In the genomic region with DNA sequence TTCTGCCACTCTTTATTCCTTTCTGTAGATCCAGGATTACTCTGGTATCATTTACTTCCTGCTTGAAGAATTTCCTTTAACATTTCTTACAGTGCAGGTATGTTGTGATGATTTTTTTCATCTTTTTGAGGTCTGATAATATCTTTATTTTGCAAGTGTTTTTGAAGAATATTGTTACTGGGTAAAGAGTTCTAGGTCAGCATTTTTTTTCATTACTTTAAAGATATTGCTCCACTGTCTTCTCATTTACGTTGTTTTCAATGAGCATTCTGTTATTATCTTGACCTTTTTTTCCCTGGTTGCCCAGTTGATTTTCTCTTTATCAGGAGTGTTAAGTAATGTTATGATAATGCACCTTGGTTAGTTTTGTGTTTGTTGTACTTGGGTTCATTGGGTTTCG, we compare ENCODE assay signal across 31 cellular contexts. TPM values are rescaled to one million over a fixed set of nuclear protein-coding genes. Genes with fewer than 3 reads are reported as not detected.
"Had no signal": no experiment of that assay in that cellular context is flagged by ENCODE, and none has a peak within 500 bp of the region (broad histone marks: within the 10 kb centered on the region; RNA-seq: fewer than 3 reads in every experiment).

No MANE protein-coding gene starts in this region.

- H3K36me3 ChIP-seq: colonic mucosa, esophagus squamous epithelium, gastrocnemius medialis, heart right ventricle, left lung, lower lobe of right lung had no signal

- H3K4me3 ChIP-seq: colonic mucosa, esophagus squamous epithelium, gastrocnemius medialis, heart right ventricle, left lung, lower lobe of right lung, mucosa of descending colon had no signal

- FAIRE-seq: endometrium, islet of Langerhans, keratinocyte had no signal

- H3K27me3 ChIP-seq: colonic mucosa, esophagus squamous epithelium, gastrocnemius medialis, heart right ventricle, left lung had no signal

- H3K27ac ChIP-seq: colonic mucosa, epithelial cell of prostate, esophagus squamous epithelium, gastrocnemius medialis, heart right ventricle, left lung, lower lobe of right lung had no signal

- DNase-seq: colonic mucosa; cortex of kidney; effector CD8-positive, alpha-beta T cell; effector memory CD8-positive, alpha-beta T cell; endodermal cell; erythroblast; esophagus squamous epithelium; foreskin melanocyte; gastrocnemius medialis; glutamatergic neuron; head of caudate nucleus; heart right ventricle; hippocampal formation; left cardiac atrium; left lung; left ventricle myocardium superior; lower lobe of right lung; mucosa of descending colon had no signal

- H3K4me1 ChIP-seq: colonic mucosa, left lung, lower lobe of right lung had no signal

- H3K9me3 ChIP-seq: colonic mucosa, gastrocnemius medialis, lower lobe of right lung, mucosa of descending colon had no signal

- ATAC-seq: effector memory CD8-positive, alpha-beta T cell; esophagus mucosa; gastrocnemius medialis; heart right ventricle; left cardiac atrium; left lung; left ventricle myocardium superior; lower lobe of right lung; mucosa of descending colon had no signal

RNA-seq across cellular contexts. Expression of gene TMEM247, which starts 31.7 kb away (rescaled TPM):
- total RNA-seq: colonic mucosa, dermis microvascular lymphatic vessel endothelial cell, endodermal cell, esophagus mucosa, esophagus squamous epithelium, gastrocnemius medialis, glomerular endothelial cell, heart right ventricle, kidney epithelial cell, left cardiac atrium, left lung, left ventricle myocardium superior, lower leg skin, lower lobe of right lung, lung microvascular endothelial cell, mesenteric fat pad, mesothelial cell of epicardium, mucosa of descending colon, myocyte had no signal
- polyA plus RNA-seq: heart right ventricle, keratinocyte had no signal
